8 cellular contexts compared by ENCODE assay signal in genomic region chr14:55191881-55192616, GRCh38. TPM values are rescaled to one million over a fixed set of nuclear protein-coding genes. Genes with fewer than 3 reads are reported as not detected.
DNase-seq lines count a peak whose midpoint lies in the region; ATAC-seq and TF ChIP-seq lines count a peak whose summit lies in the region.

No MANE protein-coding gene starts in this region.

- 48% methylated on average over 16 of the region's 16 CpGs for WGBS in prostate gland

- TF ChIP-seq POLR2A in erythroblast (IDR thresholded peaks at IDR 0.05; ENCODE audit: low read length): peak; percentile 27
- no peak for TF ChIP-seq POLR2A in prostate gland (IDR thresholded peaks at IDR 0.05)

- TF ChIP-seq CTCF in PC-3 (conservative IDR thresholded peaks at IDR 0.05; ENCODE audit: low read depth, low read length): no peak
- no peak for TF ChIP-seq CTCF in prostate gland (IDR thresholded peaks at IDR 0.05)

- H3K36me3 ChIP-seq in PC-3 (ENCODE audit: low read depth, low read length) (peaks cover 13% of the 10 kb centered on the region; the same call in 1 of the 2 replicates), prostate gland (no peaks in the 10 kb centered on the region)

- peak overlapping the region; percentile 47 for H3K9ac ChIP-seq in PC-3 (ENCODE audit: low read length)

- peaks cover 31% of the 10 kb centered on the region for H3K4me1 Mint-ChIP-seq in activated T-cell treated with anti-CD3 and anti-CD28 coated beads, Interleukin-2, amount 50 U/mL, for 24 hours (ENCODE audit: low read depth)

- TSS peak; percentile 93 for BruUV-seq in PC-3 (replicated peaks; lab: Mats Ljungman, UMichigan)

- peaks cover 11% of the 10 kb centered on the region for H3K36me3 Mint-ChIP-seq in activated T-cell treated with anti-CD3 and anti-CD28 coated beads, Interleukin-2, amount 50 U/mL, for 24 hours (ENCODE audit: low read depth)

- peak overlapping the region; percentile 94 for H3K27ac Mint-ChIP-seq in activated T-cell treated with anti-CD3 and anti-CD28 coated beads, Interleukin-2, amount 50 U/mL, for 24 hours

- peaks cover 12% of the 10 kb centered on the region; the same call in 1 of the 2 replicates for H4K20me1 ChIP-seq in PC-3 (ENCODE audit: low read length)

- H3K27me3 ChIP-seq in PC-3 (ENCODE audit: low read length): no peaks in the 10 kb centered on the region
- no peaks in the 10 kb centered on the region for H3K27me3 ChIP-seq in prostate gland (replicated peaks; ENCODE audit: insufficient read depth)

- intact Hi-C loops in PC-3 (cut with micrococcal nuclease) (loop anchor here (2.0 kb wide), 1 partner anchor 61 kb away; no protein-coding TSS in a partner anchor), prostate gland (cut with DNase I) (no loop called here)

- CTCF ChIA-PET in PC-3 (lab: Charles Lee): interaction anchor here (0.6 to 0.7 kb wide), 2 partner anchors 447 to 674 kb away, joined by 3 to 4 read pairs; no protein-coding TSS in a partner anchor

- H2AFZ ChIP-seq in PC-3 (ENCODE audit: low read length): peak overlapping the region; percentile 88

- H3K27ac ChIP-seq in PC-3 (ENCODE audit: low read length): no peak overlapping the region
- H3K27ac ChIP-seq in prostate gland: peak overlapping the region; percentile 46 to 54

- no peaks in the 10 kb centered on the region for H3F3A ChIP-seq in PC-3 (ENCODE audit: low read length, unreplicated experiment)

- peaks cover 42% of the 10 kb centered on the region for H3K79me2 ChIP-seq in PC-3 (ENCODE audit: low read length)

- H3K9me3 Mint-ChIP-seq in activated T-cell treated with anti-CD3 and anti-CD28 coated beads, Interleukin-2, amount 50 U/mL, for 24 hours: no peaks in the 10 kb centered on the region

- H3K27me3 Mint-ChIP-seq in activated T-cell treated with anti-CD3 and anti-CD28 coated beads, Interleukin-2, amount 50 U/mL, for 24 hours: no peaks in the 10 kb centered on the region

- DNase-seq in activated T-cell treated with anti-CD3 and anti-CD28 coated beads, Interleukin-2, amount 50 U/mL, for 24 hours: no peak
- no peak for DNase-seq in activated T-cell treated with anti-CD3 and anti-CD28 coated beads, Interleukin-2, amount 50 U/mL, for 1 hour
- DNase-seq in PC-3: no peak
- peak; percentile 17 to 43 for DNase-seq in erythroblast (lab: John Stamatoyannopoulos, UW)
- DNase-seq in prostate gland (ENCODE audit: low spot score): no peak
- no peak for DNase-seq in H4 (ENCODE audit: low spot score)
- DNase-seq in NCI-H2029 (lab: John Stamatoyannopoulos, UW): no peak
- no peak for DNase-seq in NCI-H187 treated with DMSO at 0.1 percent for 48 hours (lab: John Stamatoyannopoulos, UW)

- peak; percentile 51 for ATAC-seq in PC-3

- peak overlapping the region; percentile 100 for H3K4me3 Mint-ChIP-seq in activated T-cell treated with anti-CD3 and anti-CD28 coated beads, Interleukin-2, amount 50 U/mL, for 24 hours

- H3K4me2 ChIP-seq in PC-3 (ENCODE audit: low read length): peak overlapping the region; percentile 85

- no peaks in the 10 kb centered on the region for H3K9me2 ChIP-seq in PC-3 (replicated peaks; ENCODE audit: low read length)

- H3K4me1 ChIP-seq in PC-3 (ENCODE audit: insufficient read depth, low read length): peaks cover 16% of the 10 kb centered on the region
- H3K4me1 ChIP-seq in prostate gland (replicated peaks): no peaks in the 10 kb centered on the region

- H3K4me3 ChIP-seq in PC-3 (ENCODE audit: low read length) (peak overlapping the region; percentile 73), prostate gland (peak overlapping the region; percentile 32 to 36)

- POLR2A ChIA-PET in PC-3 (lab: Charles Lee; ENCODE audit: unreplicated experiment): interaction anchor here (0.6 to 0.7 kb wide), 2 partner anchors 89 to 1399 kb away, joined by 3 to 6 read pairs; no protein-coding TSS in a partner anchor

- H3K9me3 ChIP-seq in PC-3 (ENCODE audit: low read length) (no peaks in the 10 kb centered on the region), prostate gland (no peaks in the 10 kb centered on the region)

RNA-seq across cellular contexts. Expression of gene DLGAP5, which starts 0.7 kb away (rescaled TPM):
- total RNA-seq in PC-3 (2014; rRNA removed): 94.1 and 97.9 TPM in 2 replicates
- total RNA-seq in prostate gland: 1 to 10 TPM in 1 of 2 donors, under 1 TPM in 1; 0.73 to 4.4 TPM
- total RNA-seq in H4 (2014; rRNA removed; shearing (Covaris generic)): 60.1 and 74.7 TPM in 2 replicates

Comparison
In these comparisons a context has a peak if more than half of its experiments do, and no peak if none do; other contexts are left out.
1. DNase-seq: peak in erythroblast (2 of 2); none in activated T-cell treated with anti-CD3 and anti-CD28 coated beads, Interleukin-2, amount 50 U/mL, for 24 hours (single experiment), activated T-cell treated with anti-CD3 and anti-CD28 coated beads, Interleukin-2, amount 50 U/mL, for 1 hour (single experiment), PC-3 (single experiment), prostate gland (single experiment), H4 (single experiment), NCI-H2029 (single experiment) and NCI-H187 treated with DMSO at 0.1 percent for 48 hours (single experiment).
2. RNA of gene DLGAP5, which starts 0.7 kb away (total RNA-seq): 94.1 to 97.9 TPM in PC-3 and 60.1 to 74.7 TPM in H4; 0.73 to 4.4 TPM in prostate gland; every median in the first group is over 10 times any median in the second.